ENCODE assay signal across 1 cellular context in the genomic region with DNA sequence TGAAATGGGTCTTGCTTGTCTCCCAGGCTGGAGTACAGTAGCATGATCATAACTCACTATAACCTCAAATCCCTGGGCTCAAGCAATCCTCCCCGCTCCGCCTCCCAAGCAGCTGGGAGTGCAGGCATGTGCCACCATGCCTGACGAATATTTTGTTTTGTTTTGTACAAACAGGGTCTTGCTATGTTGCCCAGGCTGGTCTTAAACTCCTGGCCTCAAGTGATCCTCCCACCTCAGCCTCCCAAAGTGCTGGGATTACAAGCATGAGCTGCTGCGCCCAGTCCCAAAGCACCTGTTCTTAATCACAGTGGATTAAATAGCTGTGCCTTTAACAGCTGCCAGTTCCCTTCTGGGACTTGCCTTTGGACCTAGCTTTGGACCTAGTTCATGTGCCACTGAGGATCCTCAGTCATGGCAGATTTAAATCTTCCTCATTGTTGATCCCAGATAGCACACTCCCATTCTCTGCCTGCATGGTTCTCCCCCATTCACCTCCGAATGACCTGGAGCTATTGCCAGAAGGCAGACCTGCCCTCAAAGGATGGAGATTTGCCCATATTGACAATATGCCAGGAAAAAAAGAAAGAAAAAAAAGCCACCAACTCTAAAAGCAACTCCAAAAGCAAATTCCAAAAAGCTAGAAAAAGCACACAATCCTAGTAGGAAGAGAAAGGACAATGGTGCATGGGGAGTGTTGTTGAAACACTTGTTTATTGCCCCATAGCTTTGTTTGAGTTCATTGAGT.
TF ChIP-seq lines count a peak whose summit lies in the region.

No MANE protein-coding gene starts in this region.

TF ChIP-seq in liver, 16 proteins besides CTCF, POLR2A, EP300 and RAD21 (continued from another document):
- peak; percentile 5 for TF ChIP-seq HNF4G (IDR thresholded peaks at IDR 0.05)
- TF ChIP-seq, protein P1, sequence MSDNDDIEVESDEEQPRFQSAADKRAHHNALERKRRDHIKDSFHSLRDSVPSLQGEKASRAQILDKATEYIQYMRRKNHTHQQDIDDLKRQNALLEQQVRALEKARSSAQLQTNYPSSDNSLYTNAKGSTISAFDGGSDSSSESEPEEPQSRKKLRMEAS (IDR thresholded peaks at IDR 0.05), result peak; percentile 71
- TF ChIP-seq YY1 (IDR thresholded peaks at IDR 0.05), result peak; percentile 80
- TF ChIP-seq, protein P2, sequence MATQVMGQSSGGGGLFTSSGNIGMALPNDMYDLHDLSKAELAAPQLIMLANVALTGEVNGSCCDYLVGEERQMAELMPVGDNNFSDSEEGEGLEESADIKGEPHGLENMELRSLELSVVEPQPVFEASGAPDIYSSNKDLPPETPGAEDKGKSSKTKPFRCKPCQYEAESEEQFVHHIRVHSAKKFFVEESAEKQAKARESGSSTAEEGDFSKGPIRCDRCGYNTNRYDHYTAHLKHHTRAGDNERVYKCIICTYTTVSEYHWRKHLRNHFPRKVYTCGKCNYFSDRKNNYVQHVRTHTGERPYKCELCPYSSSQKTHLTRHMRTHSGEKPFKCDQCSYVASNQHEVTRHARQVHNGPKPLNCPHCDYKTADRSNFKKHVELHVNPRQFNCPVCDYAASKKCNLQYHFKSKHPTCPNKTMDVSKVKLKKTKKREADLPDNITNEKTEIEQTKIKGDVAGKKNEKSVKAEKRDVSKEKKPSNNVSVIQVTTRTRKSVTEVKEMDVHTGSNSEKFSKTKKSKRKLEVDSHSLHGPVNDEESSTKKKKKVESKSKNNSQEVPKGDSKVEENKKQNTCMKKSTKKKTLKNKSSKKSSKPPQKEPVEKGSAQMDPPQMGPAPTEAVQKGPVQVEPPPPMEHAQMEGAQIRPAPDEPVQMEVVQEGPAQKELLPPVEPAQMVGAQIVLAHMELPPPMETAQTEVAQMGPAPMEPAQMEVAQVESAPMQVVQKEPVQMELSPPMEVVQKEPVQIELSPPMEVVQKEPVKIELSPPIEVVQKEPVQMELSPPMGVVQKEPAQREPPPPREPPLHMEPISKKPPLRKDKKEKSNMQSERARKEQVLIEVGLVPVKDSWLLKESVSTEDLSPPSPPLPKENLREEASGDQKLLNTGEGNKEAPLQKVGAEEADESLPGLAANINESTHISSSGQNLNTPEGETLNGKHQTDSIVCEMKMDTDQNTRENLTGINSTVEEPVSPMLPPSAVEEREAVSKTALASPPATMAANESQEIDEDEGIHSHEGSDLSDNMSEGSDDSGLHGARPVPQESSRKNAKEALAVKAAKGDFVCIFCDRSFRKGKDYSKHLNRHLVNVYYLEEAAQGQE (IDR thresholded peaks at IDR 0.05), result peak; percentile 64
- peak in 1 of 2 donors; percentile 66 for TF ChIP-seq JUND (IDR thresholded peaks at IDR 0.05)
- TF ChIP-seq RXRA (IDR thresholded peaks at IDR 0.05), result peak; percentile 96 to 97
- TF ChIP-seq, protein P3, sequence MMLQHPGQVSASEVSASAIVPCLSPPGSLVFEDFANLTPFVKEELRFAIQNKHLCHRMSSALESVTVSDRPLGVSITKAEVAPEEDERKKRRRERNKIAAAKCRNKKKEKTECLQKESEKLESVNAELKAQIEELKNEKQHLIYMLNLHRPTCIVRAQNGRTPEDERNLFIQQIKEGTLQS (IDR thresholded peaks at IDR 0.05), result no peak
- TF ChIP-seq HNF4A (conservative IDR thresholded peaks at IDR 0.05), result peak; percentile 88 to 93
- TF ChIP-seq SP1 (IDR thresholded peaks at IDR 0.05), result peak; percentile 87
- TF ChIP-seq TAF1 (conservative IDR thresholded peaks at IDR 0.05), result no peak
- peak in 1 of 2 donors; percentile 56 for TF ChIP-seq EGR1 (IDR thresholded peaks at IDR 0.05; ENCODE audit: low read depth in 2 of 2)
- TF ChIP-seq FOXA1 (IDR thresholded peaks at IDR 0.05), result peak; percentile 59
